1 cellular context compared by ENCODE assay signal in genomic region chr1:16017461-16018303, GRCh38.
TF ChIP-seq lines count a peak whose summit lies in the region.

TSS of gene HSPB7 (minus strand) at chr1:16018043. CDS start at chr1:16017963, 80 bp downstream.

TF ChIP-seq in HepG2, 621 proteins besides CTCF, POLR2A, EP300 and RAD21 (continued from another document and continues in another):
- TF ChIP-seq MATR3 (CRISPR knock-in tag; IDR thresholded peaks at IDR 0.05) (no peak), KDM2A (CRISPR knock-in tag; IDR thresholded peaks at IDR 0.05; ENCODE audit: borderline replicate concordance, low read depth) (peak; percentile 33; the same call in 1 of the 2 replicates), BCL6 (CRISPR knock-in tag; IDR thresholded peaks at IDR 0.05) (0 out of 2 replicates have a peak, but pooled peaks have one; percentile 9), HNF1A (IDR thresholded peaks at IDR 0.05; ENCODE audit: low read depth) (no peak), HNF1A (CRISPR knock-in tag; IDR thresholded peaks at IDR 0.05; ENCODE audit: borderline replicate concordance) (no peak), CREBL2 (CRISPR knock-in tag; IDR thresholded peaks at IDR 0.05; ENCODE audit: borderline replicate concordance) (no peak), AGO1 (IDR thresholded peaks at IDR 0.05; ENCODE audit: low read depth, low read length, poor library complexity, severe bottlenecking) (peak; percentile 34), TEAD3 (CRISPR knock-in tag; optimal IDR thresholded peaks at IDR 0.05; ENCODE audit: borderline replicate concordance) (peak; percentile 25), NRL (CRISPR knock-in tag; IDR thresholded peaks at IDR 0.05; ENCODE audit: borderline replicate concordance) (peak; percentile 39; the same call in 1 of the 2 replicates), CSRNP1 (CRISPR knock-in tag; IDR thresholded peaks at IDR 0.05) (0 out of 2 replicates have a peak, but pooled peaks have one; percentile 24), ELF3 (CRISPR knock-in tag; IDR thresholded peaks at IDR 0.05) (peak; percentile 19; the same call in 1 of the 2 replicates), ZNF207 (IDR thresholded peaks at IDR 0.05; ENCODE audit: borderline replicate concordance) (no peak), ZNF768 (CRISPR knock-in tag; IDR thresholded peaks at IDR 0.05) (peak; percentile 55; the same call in 1 of the 2 replicates), TARDBP (CRISPR knock-in tag; IDR thresholded peaks at IDR 0.05) (0 out of 2 replicates have a peak, but pooled peaks have one; percentile 12), MYC (CRISPR knock-in tag; IDR thresholded peaks at IDR 0.05; ENCODE audit: borderline replicate concordance) (peak; percentile 45; the same call in 1 of the 2 replicates), NFE2L2 (IDR thresholded peaks at IDR 0.05; ENCODE audit: low read length) (no peak), KDM5B (CRISPR knock-in tag; IDR thresholded peaks at IDR 0.05; ENCODE audit: borderline replicate concordance) (0 out of 2 replicates have a peak, but pooled peaks have one; percentile 42), ZNF484 (CRISPR knock-in tag; IDR thresholded peaks at IDR 0.05; ENCODE audit: borderline replicate concordance, low read depth) (no peak), TBP (CRISPR knock-in tag; IDR thresholded peaks at IDR 0.05) (no peak), ARNT2 (CRISPR knock-in tag; IDR thresholded peaks at IDR 0.05; ENCODE audit: low read depth) (0 out of 2 replicates have a peak, but pooled peaks have one; percentile 21), PATZ1 (CRISPR knock-in tag; IDR thresholded peaks at IDR 0.05) (peak; percentile 65), MTF2 (CRISPR knock-in tag; IDR thresholded peaks at IDR 0.05; ENCODE audit: borderline replicate concordance) (0 out of 2 replicates have a peak, but pooled peaks have one; percentile 47), MIXL1 (CRISPR knock-in tag; IDR thresholded peaks at IDR 0.05) (peak; percentile 33; the same call in 1 of the 2 replicates), THAP9 (CRISPR knock-in tag; IDR thresholded peaks at IDR 0.05; ENCODE audit: borderline replicate concordance) (no peak), ZNF556 (CRISPR knock-in tag; IDR thresholded peaks at IDR 0.05; ENCODE audit: borderline replicate concordance) (peak; percentile 59; the same call in 1 of the 2 replicates), ZNF598 (CRISPR knock-in tag; IDR thresholded peaks at IDR 0.05; ENCODE audit: borderline replicate concordance) (no peak), SMAD1 (CRISPR knock-in tag; IDR thresholded peaks at IDR 0.05; ENCODE audit: borderline replicate concordance, low read depth) (no peak), ZNF670 (CRISPR knock-in tag; IDR thresholded peaks at IDR 0.05; ENCODE audit: borderline replicate concordance) (peak; percentile 25; the same call in 1 of the 2 replicates), MTA1 (CRISPR knock-in tag; IDR thresholded peaks at IDR 0.05; ENCODE audit: borderline replicate concordance) (0 out of 2 replicates have a peak, but pooled peaks have one; percentile 35), ZNF501 (CRISPR knock-in tag; IDR thresholded peaks at IDR 0.05) (peak; percentile 32; the same call in 1 of the 2 replicates), ZFX (CRISPR knock-in tag; IDR thresholded peaks at IDR 0.05; ENCODE audit: low read depth) (peak; percentile 77), SRSF1 (optimal IDR thresholded peaks at IDR 0.05; ENCODE audit: low read depth, low read length) (peak; percentile 28)
- TF ChIP-seq, protein P1, sequence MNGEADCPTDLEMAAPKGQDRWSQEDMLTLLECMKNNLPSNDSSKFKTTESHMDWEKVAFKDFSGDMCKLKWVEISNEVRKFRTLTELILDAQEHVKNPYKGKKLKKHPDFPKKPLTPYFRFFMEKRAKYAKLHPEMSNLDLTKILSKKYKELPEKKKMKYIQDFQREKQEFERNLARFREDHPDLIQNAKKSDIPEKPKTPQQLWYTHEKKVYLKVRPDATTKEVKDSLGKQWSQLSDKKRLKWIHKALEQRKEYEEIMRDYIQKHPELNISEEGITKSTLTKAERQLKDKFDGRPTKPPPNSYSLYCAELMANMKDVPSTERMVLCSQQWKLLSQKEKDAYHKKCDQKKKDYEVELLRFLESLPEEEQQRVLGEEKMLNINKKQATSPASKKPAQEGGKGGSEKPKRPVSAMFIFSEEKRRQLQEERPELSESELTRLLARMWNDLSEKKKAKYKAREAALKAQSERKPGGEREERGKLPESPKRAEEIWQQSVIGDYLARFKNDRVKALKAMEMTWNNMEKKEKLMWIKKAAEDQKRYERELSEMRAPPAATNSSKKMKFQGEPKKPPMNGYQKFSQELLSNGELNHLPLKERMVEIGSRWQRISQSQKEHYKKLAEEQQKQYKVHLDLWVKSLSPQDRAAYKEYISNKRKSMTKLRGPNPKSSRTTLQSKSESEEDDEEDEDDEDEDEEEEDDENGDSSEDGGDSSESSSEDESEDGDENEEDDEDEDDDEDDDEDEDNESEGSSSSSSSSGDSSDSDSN (CRISPR knock-in tag; IDR thresholded peaks at IDR 0.05): peak; percentile 67; the same call in 1 of the 2 replicates
- TF ChIP-seq, protein P2, sequence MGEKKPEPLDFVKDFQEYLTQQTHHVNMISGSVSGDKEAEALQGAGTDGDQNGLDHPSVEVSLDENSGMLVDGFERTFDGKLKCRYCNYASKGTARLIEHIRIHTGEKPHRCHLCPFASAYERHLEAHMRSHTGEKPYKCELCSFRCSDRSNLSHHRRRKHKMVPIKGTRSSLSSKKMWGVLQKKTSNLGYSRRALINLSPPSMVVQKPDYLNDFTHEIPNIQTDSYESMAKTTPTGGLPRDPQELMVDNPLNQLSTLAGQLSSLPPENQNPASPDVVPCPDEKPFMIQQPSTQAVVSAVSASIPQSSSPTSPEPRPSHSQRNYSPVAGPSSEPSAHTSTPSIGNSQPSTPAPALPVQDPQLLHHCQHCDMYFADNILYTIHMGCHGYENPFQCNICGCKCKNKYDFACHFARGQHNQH (CRISPR knock-in tag; IDR thresholded peaks at IDR 0.05): peak; percentile 21; the same call in 1 of the 2 replicates
- TF ChIP-seq, protein P3, sequence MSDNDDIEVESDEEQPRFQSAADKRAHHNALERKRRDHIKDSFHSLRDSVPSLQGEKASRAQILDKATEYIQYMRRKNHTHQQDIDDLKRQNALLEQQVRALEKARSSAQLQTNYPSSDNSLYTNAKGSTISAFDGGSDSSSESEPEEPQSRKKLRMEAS (IDR thresholded peaks at IDR 0.05): 0 out of 2 replicates have a peak, but pooled peaks have one; percentile 29
- TF ChIP-seq, protein P4, sequence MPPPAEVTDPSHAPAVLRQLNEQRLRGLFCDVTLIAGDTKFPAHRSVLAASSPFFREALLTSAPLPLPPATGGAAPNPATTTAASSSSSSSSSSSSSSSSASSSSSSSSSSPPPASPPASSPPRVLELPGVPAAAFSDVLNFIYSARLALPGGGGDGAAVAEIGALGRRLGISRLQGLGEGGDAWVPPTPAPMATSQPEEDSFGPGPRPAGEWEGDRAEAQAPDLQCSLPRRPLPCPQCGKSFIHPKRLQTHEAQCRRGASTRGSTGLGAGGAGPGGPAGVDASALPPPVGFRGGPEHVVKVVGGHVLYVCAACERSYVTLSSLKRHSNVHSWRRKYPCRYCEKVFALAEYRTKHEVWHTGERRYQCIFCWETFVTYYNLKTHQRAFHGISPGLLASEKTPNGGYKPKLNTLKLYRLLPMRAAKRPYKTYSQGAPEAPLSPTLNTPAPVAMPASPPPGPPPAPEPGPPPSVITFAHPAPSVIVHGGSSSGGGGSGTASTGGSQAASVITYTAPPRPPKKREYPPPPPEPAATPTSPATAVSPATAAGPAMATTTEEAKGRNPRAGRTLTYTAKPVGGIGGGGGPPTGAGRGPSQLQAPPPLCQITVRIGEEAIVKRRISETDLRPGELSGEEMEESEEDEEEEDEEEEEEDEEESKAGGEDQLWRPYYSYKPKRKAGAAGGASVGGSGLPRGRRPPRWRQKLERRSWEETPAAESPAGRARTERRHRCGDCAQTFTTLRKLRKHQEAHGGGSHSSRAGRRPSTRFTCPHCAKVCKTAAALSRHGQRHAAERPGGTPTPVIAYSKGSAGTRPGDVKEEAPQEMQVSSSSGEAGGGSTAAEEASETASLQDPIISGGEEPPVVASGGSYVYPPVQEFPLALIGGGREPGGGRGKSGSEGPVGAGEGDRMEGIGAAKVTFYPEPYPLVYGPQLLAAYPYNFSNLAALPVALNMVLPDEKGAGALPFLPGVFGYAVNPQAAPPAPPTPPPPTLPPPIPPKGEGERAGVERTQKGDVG (CRISPR knock-in tag; IDR thresholded peaks at IDR 0.05; ENCODE audit: borderline replicate concordance): no peak
- TF ChIP-seq, protein P5, sequence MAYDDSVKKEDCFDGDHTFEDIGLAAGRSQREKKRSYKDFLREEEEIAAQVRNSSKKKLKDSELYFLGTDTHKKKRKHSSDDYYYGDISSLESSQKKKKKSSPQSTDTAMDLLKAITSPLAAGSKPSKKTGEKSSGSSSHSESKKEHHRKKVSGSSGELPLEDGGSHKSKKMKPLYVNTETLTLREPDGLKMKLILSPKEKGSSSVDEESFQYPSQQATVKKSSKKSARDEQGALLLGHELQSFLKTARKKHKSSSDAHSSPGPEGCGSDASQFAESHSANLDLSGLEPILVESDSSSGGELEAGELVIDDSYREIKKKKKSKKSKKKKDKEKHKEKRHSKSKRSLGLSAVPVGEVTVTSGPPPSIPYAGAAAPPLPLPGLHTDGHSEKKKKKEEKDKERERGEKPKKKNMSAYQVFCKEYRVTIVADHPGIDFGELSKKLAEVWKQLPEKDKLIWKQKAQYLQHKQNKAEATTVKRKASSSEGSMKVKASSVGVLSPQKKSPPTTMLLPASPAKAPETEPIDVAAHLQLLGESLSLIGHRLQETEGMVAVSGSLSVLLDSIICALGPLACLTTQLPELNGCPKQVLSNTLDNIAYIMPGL (CRISPR knock-in tag; IDR thresholded peaks at IDR 0.05; ENCODE audit: borderline replicate concordance in 1 of 2, low read depth in 1 of 2): peak in 1 of 2 experiments; percentile 53; a peak in 2 of 4 replicates
